8 cellular contexts compared by ENCODE assay signal in genomic region chr12:43957732-43958131, GRCh38.
DNase-seq lines count a peak whose midpoint lies in the region; TF ChIP-seq lines count a peak whose summit lies in the region.

No MANE protein-coding gene starts in this region.

- peak; percentile 86 for TF ChIP-seq RAD21 in SK-N-SH (IDR thresholded peaks at IDR 0.05; ENCODE audit: low read length)
- TF ChIP-seq RAD21 in neural cell (conservative IDR thresholded peaks at IDR 0.05) = peak; percentile 88

- H3K4me2 ChIP-seq in SK-N-SH = no peak overlapping the region
- H3K4me2 ChIP-seq in neural cell (ENCODE audit: low read length) = no peak overlapping the region

- 0% methylated on average over 1 of the region's 1 CpG for WGBS in SK-N-SH (ENCODE audit: low lambda C conversion rate)

- CTCF ChIA-PET in SK-N-SH (lab: Yijun Ruan, JAX) = interaction anchor here (1.0 to 3.0 kb wide), 9 partner anchors 39 to 1022 kb away, joined by 3 to 17 read pairs (median 7); no protein-coding TSS in a partner anchor

- H3F3A ChIP-seq in SK-N-SH (replicated peaks; ENCODE audit: insufficient read depth) (no peaks in the 10 kb centered on the region), neural cell (ENCODE audit: insufficient read depth, low read length, poor library complexity, severe bottlenecking) (no peaks in the 10 kb centered on the region)

- no peak overlapping the region for H3K27ac ChIP-seq in SK-N-SH (ENCODE audit: low read depth in 2 of 2, low read length in 1 of 2)
- H3K27ac ChIP-seq in neural cell (ENCODE audit: low read length) = no peak overlapping the region

- TF ChIP-seq EP300 in SK-N-SH (IDR thresholded peaks at IDR 0.05; ENCODE audit: borderline replicate concordance in 1 of 2, low read depth in 1 of 2, low read length in 1 of 2) (no peak), neural cell (conservative IDR thresholded peaks at IDR 0.05; ENCODE audit: poor library complexity, severe bottlenecking) (no peak)

- H3K4me3 ChIP-seq in SK-N-SH (ENCODE audit: low read depth in 2 of 2, low read length in 1 of 2) (no peak overlapping the region; a peak in 1 of 4 replicates), neural cell (ENCODE audit: low read length) (no peak overlapping the region)

- peak; percentile 54 for TF ChIP-seq CTCF in GM12872 (IDR thresholded peaks at IDR 0.05; ENCODE audit: insufficient read depth, low read depth, low read length)
- TF ChIP-seq CTCF in SK-N-SH (IDR thresholded peaks at IDR 0.05) = peak; percentile 69
- peak; percentile 85 for TF ChIP-seq CTCF in neural cell (IDR thresholded peaks at IDR 0.05; ENCODE audit: poor library complexity, severe bottlenecking)

- POLR2A ChIA-PET in SK-N-SH (lab: Yijun Ruan, JAX) = no interaction called here

- peaks cover 0 to 6% of the 10 kb centered on the region in 2 experiments; a peak in 1 of 4 replicates for H3K4me1 ChIP-seq in SK-N-SH (ENCODE audit: control insufficient read depth in 1 of 2, insufficient read depth in 2 of 2, low read depth in 1 of 2, low read length in 1 of 2)

- H3K9me3 ChIP-seq in SK-N-SH (no peaks in the 10 kb centered on the region), neural cell (ENCODE audit: low read length) (no peaks in the 10 kb centered on the region)

- no peaks in the 10 kb centered on the region for H3K9me2 ChIP-seq in SK-N-SH
- no peaks in the 10 kb centered on the region for H3K9me2 ChIP-seq in neural cell (ENCODE audit: insufficient read depth, low read length)

- H2AFZ ChIP-seq in SK-N-SH (ENCODE audit: low read depth) (no peak overlapping the region), neural cell (ENCODE audit: low read depth, low read length) (no peak overlapping the region)

- H3K36me3 ChIP-seq in SK-N-SH (replicated peaks in 1 of 2; ENCODE audit: control insufficient read depth in 1 of 2, insufficient read depth in 2 of 2, low read length in 1 of 2) = no peaks in the 10 kb centered on the region
- H3K36me3 ChIP-seq in neural cell (ENCODE audit: insufficient read depth, low read length) = no peaks in the 10 kb centered on the region

- peak; percentile 71 for DNase-seq in AG08395 (ENCODE audit: low spot score)
- DNase-seq in HCEC 1CT = peak; percentile 59
- DNase-seq in Kasumi-1 (lab: John Stamatoyannopoulos, UW) = peak; percentile 73 to 80
- DNase-seq in SK-N-SH = peak; percentile 52
- DNase-seq in fibroblast of gingiva (ENCODE audit: low read depth) = peak; percentile 54
- no peak for DNase-seq in activated T-cell treated with anti-CD3 and anti-CD28 coated beads, Interleukin-2, amount 50 U/mL, for 1 hour

- H3K79me2 ChIP-seq in SK-N-SH (ENCODE audit: insufficient read depth) (no peaks in the 10 kb centered on the region), neural cell (replicated peaks; ENCODE audit: insufficient read depth, low read length) (no peaks in the 10 kb centered on the region)

- no peaks in the 10 kb centered on the region for H3K27me3 ChIP-seq in SK-N-SH (ENCODE audit: insufficient read depth)
- H3K27me3 ChIP-seq in neural cell (ENCODE audit: insufficient read depth, low read depth, low read length) = no peaks in the 10 kb centered on the region

- no peak overlapping the region for H3K9ac ChIP-seq in SK-N-SH
- H3K9ac ChIP-seq in neural cell (ENCODE audit: low read length) = no peak overlapping the region

- H4K20me1 ChIP-seq in SK-N-SH (ENCODE audit: insufficient read depth) (no peaks in the 10 kb centered on the region), neural cell (ENCODE audit: insufficient read depth) (no peaks in the 10 kb centered on the region)

TF ChIP-seq in SK-N-SH, 30 proteins besides CTCF, POLR2A, EP300 and RAD21:
- peak; percentile 53 for TF ChIP-seq SMC3 (IDR thresholded peaks at IDR 0.05; ENCODE audit: low read depth, low read length)
- no peak for TF ChIP-seq REST (IDR thresholded peaks at IDR 0.05; ENCODE audit: low read depth, low read length)
- TF ChIP-seq GABPA (IDR thresholded peaks at IDR 0.05; ENCODE audit: low read depth) = no peak
- TF ChIP-seq FOXM1 (IDR thresholded peaks at IDR 0.05; ENCODE audit: low read depth) = no peak
- no peak for TF ChIP-seq EZH2phosphoT487 (IDR thresholded peaks at IDR 0.05; ENCODE audit: borderline replicate concordance, low read depth)
- TF ChIP-seq SIN3A (IDR thresholded peaks at IDR 0.05; ENCODE audit: borderline replicate concordance, low read depth, low read length) = no peak
- no peak for TF ChIP-seq RXRA (IDR thresholded peaks at IDR 0.05; ENCODE audit: borderline replicate concordance, low read depth)

TF ChIP-seq in neural cell, 6 proteins besides CTCF, POLR2A, EP300 and RAD21:
- TF ChIP-seq MXI1 (conservative IDR thresholded peaks at IDR 0.05; ENCODE audit: poor library complexity, severe bottlenecking) = no peak
- TF ChIP-seq SMC3 (conservative IDR thresholded peaks at IDR 0.05; ENCODE audit: poor library complexity) = peak; percentile 91
